ENCODE assay signal across 15 cellular contexts in genomic region chr7:35792472-35793224, GRCh38. TPM values are rescaled to one million over a fixed set of nuclear protein-coding genes. Genes with fewer than 3 reads are reported as not detected.
DNase-seq lines count a peak whose midpoint lies in the region; ATAC-seq and TF ChIP-seq lines count a peak whose summit lies in the region.
"Had no signal": no experiment of that assay in that cellular context is flagged by ENCODE, and none has a peak within 500 bp of the region (broad histone marks: within the 10 kb centered on the region; RNA-seq: fewer than 3 reads in every experiment).

No MANE protein-coding gene starts in this region.

- H3K9me3 ChIP-seq in ascending aorta: no peaks in the 10 kb centered on the region
- H3K9me3 ChIP-seq in trophoblast cell (ENCODE audit: insufficient read depth, low read depth, low read length): no peaks in the 10 kb centered on the region
- no peaks in the 10 kb centered on the region for H3K9me3 ChIP-seq in CD4-positive, alpha-beta T cell (ENCODE audit: control insufficient read depth, low read length)
- H3K9me3 ChIP-seq: vagina had no signal

- H3K36me3 Mint-ChIP-seq in CD4-positive, alpha-beta T cell (ENCODE audit: low read depth): no peaks in the 10 kb centered on the region

- intact Hi-C loops in ascending aorta (cut with DNase I): no loop called here
- intact Hi-C loops in CD4-positive, alpha-beta T cell (cut with DNase I, micrococcal nuclease): loop anchor here in 1 of 2 experiments (10.0 kb wide), 1 partner anchor 362 kb away; the partner anchor contains the start of gene EEPD1

- no peak overlapping the region for H3K27ac Mint-ChIP-seq in CD4-positive, alpha-beta T cell
- H3K27ac Mint-ChIP-seq: activated CD4-positive, alpha-beta T cell treated with anti-CD3 and anti-CD28 coated beads, Interleukin-2, amount 10 ng/mL, durations not matched to agents 24 days and 14 days; B cell; mesothelial cell of epicardium had no signal

- peak overlapping the region; percentile 78 to 80 for H3K27ac ChIP-seq in ascending aorta
- peak overlapping the region; percentile 51 for H3K27ac ChIP-seq in trophoblast cell (ENCODE audit: low read depth, low read length)
- H3K27ac ChIP-seq in CD4-positive, alpha-beta T cell (ENCODE audit: low read depth, low read length): no peak overlapping the region
- H3K27ac ChIP-seq: vagina had no signal

- no peak overlapping the region for H4K91ac ChIP-seq in trophoblast cell (ENCODE audit: low read depth, low read length)

- no peak for TF ChIP-seq CTCF in ascending aorta (IDR thresholded peaks at IDR 0.05)
- no peak for TF ChIP-seq CTCF in CD4-positive, alpha-beta T cell (IDR thresholded peaks at IDR 0.05)

- H2BK120ac ChIP-seq in trophoblast cell (ENCODE audit: insufficient read depth, low read length, poor library complexity): no peak overlapping the region

- H3K23ac ChIP-seq in trophoblast cell (ENCODE audit: low read length): no peak overlapping the region

- H2BK12ac ChIP-seq in trophoblast cell (ENCODE audit: low read length): no peak overlapping the region

- H3K9ac ChIP-seq in trophoblast cell (ENCODE audit: low read length): no peak overlapping the region

- no peak overlapping the region for H2AK5ac ChIP-seq in trophoblast cell (ENCODE audit: low read length)

- H4K8ac ChIP-seq in trophoblast cell (ENCODE audit: low read depth, low read length): no peak overlapping the region

- peaks cover 2% of the 10 kb centered on the region for H3K9me3 Mint-ChIP-seq in CD4-positive, alpha-beta T cell

- H3K4me1 Mint-ChIP-seq in CD4-positive, alpha-beta T cell (ENCODE audit: low read depth): no peaks in the 10 kb centered on the region
- H3K4me1 Mint-ChIP-seq: activated CD4-positive, alpha-beta T cell treated with anti-CD3 and anti-CD28 coated beads, Interleukin-2, amount 10 ng/mL, durations not matched to agents 24 days and 14 days had no signal

- H3K4me2 ChIP-seq in trophoblast cell (ENCODE audit: low read length): peak overlapping the region; percentile 38

- H4K12ac ChIP-seq in trophoblast cell (ENCODE audit: low read depth, low read length): no peak overlapping the region

- no peak for ATAC-seq in CD4-positive, alpha-beta T cell (ENCODE audit: poor library complexity)

- no peaks in the 10 kb centered on the region for H3K79me1 ChIP-seq in trophoblast cell (ENCODE audit: low read length)

- POLR2A ChIA-PET in CD4-positive, alpha-beta T cell (lab: Charles Lee): no interaction called here

- H3K36me3 ChIP-seq in ascending aorta: no peaks in the 10 kb centered on the region
- no peaks in the 10 kb centered on the region for H3K36me3 ChIP-seq in trophoblast cell (ENCODE audit: control insufficient read depth in 1 of 2, insufficient read depth in 2 of 2, low read length in 2 of 2)
- H3K36me3 ChIP-seq: vagina had no signal

- no peak overlapping the region for H3K4me3 Mint-ChIP-seq in CD4-positive, alpha-beta T cell
- H3K4me3 Mint-ChIP-seq: activated CD4-positive, alpha-beta T cell treated with anti-CD3 and anti-CD28 coated beads, Interleukin-2, amount 10 ng/mL, durations not matched to agents 24 days and 14 days; B cell; mesothelial cell of epicardium had no signal

- H3K27me3 Mint-ChIP-seq in CD4-positive, alpha-beta T cell: no peaks in the 10 kb centered on the region
- H3K27me3 Mint-ChIP-seq: B cell had no signal

- H3K4ac ChIP-seq in trophoblast cell (ENCODE audit: low read depth, low read length): no peak overlapping the region

- H3K4me1 ChIP-seq in ascending aorta: peaks cover 0 to 13% of the 10 kb centered on the region in 2 donors
- H3K4me1 ChIP-seq in trophoblast cell (ENCODE audit: control insufficient read depth in 1 of 2, insufficient read depth in 2 of 2, low read length in 2 of 2): peaks cover 0 to 2% of the 10 kb centered on the region in 2 experiments
- H3K4me1 ChIP-seq: vagina had no signal

- no CpG with 5 or more reads among the region's 3 CpGs for WGBS in trophoblast cell (ENCODE audit: extremely low coverage, insufficient coverage, insufficient read length)

- H2AFZ ChIP-seq in trophoblast cell (ENCODE audit: insufficient read depth, low read length, poor library complexity): no peak overlapping the region

- H3K27me3 ChIP-seq in ascending aorta (no peaks in the 10 kb centered on the region), trophoblast cell (ENCODE audit: insufficient read depth, low read length) (no peaks in the 10 kb centered on the region)
- H3K27me3 ChIP-seq in CD4-positive, alpha-beta T cell (ENCODE audit: control insufficient read depth, insufficient read depth, low read length): no peaks in the 10 kb centered on the region
- H3K27me3 ChIP-seq: vagina had no signal

- DNase-seq in LHCN-M2 (ENCODE audit: low read depth): peak; percentile 48
- DNase-seq in ascending aorta (ENCODE audit: low spot score in 2 of 2): no peak
- peak; percentile 6 for DNase-seq in fibroblast of the conjunctiva (ENCODE audit: low read depth)
- no peak for DNase-seq in trophoblast cell
- DNase-seq in activated T-cell treated with anti-CD3 and anti-CD28 coated beads for 4 hours: no peak
- DNase-seq in activated effector memory CD4-positive, alpha-beta T cell treated with anti-CD3 and anti-CD28 coated beads, Interleukin-2, amount 50 U/mL, for 16 hours: no peak
- no peak for DNase-seq in D341Med (ENCODE audit: low spot score)
- DNase-seq in CD4-positive, alpha-beta T cell: no peak
- DNase-seq: activated CD4-positive, alpha-beta T cell treated with anti-CD3 and anti-CD28 coated beads, Interleukin-2, amount 10 ng/mL, durations not matched to agents 24 days and 14 days; activated gamma-delta T cell; cortex of kidney; NCI-H526 treated with DMSO at 0.1 percent for 48 hours had no signal

- H3K14ac ChIP-seq in trophoblast cell (ENCODE audit: low read length): no peak overlapping the region

- H3K79me2 ChIP-seq in trophoblast cell (ENCODE audit: control insufficient read depth, insufficient read depth, low read length, poor library complexity): no peaks in the 10 kb centered on the region

- H2BK5ac ChIP-seq in trophoblast cell (ENCODE audit: low read depth, low read length, poor library complexity): no peak overlapping the region

- CTCF ChIA-PET in CD4-positive, alpha-beta T cell (lab: Charles Lee): no interaction called here

- no peak overlapping the region for H3K18ac ChIP-seq in trophoblast cell (ENCODE audit: low read length)

- H3K4me3 ChIP-seq in ascending aorta (peak overlapping the region in 1 of 2 donors; percentile 13), trophoblast cell (ENCODE audit: low read depth, low read length) (no peak overlapping the region)
- H3K4me3 ChIP-seq: vagina had no signal

RNA-seq across cellular contexts. Expression of gene SEPTIN7, which starts 8.2 kb away (rescaled TPM):
- total RNA-seq in LHCN-M2 (2014; rRNA removed): 486 and 502 TPM in 2 replicates
- 237 TPM for polyA plus RNA-seq in LHCN-M2 (2012)
- total RNA-seq in ascending aorta: 171 TPM
- 262 and 267 TPM in 2 replicates for polyA plus RNA-seq in trophoblast cell (2013)
- total RNA-seq in CD4-positive, alpha-beta T cell: 100 to 1,000 TPM; 185 to 186 TPM

Comparison
In these comparisons a context has a peak if more than half of its experiments do, and no peak if none do; other contexts are left out.
1. DNase-seq: peak in LHCN-M2 (single experiment) and fibroblast of the conjunctiva (single experiment); none in ascending aorta (0 of 2), trophoblast cell (0 of 2), activated T-cell treated with anti-CD3 and anti-CD28 coated beads for 4 hours (single experiment), activated effector memory CD4-positive, alpha-beta T cell treated with anti-CD3 and anti-CD28 coated beads, Interleukin-2, amount 50 U/mL, for 16 hours (single experiment), D341Med (single experiment) and CD4-positive, alpha-beta T cell (0 of 10).